In the genomic region with DNA sequence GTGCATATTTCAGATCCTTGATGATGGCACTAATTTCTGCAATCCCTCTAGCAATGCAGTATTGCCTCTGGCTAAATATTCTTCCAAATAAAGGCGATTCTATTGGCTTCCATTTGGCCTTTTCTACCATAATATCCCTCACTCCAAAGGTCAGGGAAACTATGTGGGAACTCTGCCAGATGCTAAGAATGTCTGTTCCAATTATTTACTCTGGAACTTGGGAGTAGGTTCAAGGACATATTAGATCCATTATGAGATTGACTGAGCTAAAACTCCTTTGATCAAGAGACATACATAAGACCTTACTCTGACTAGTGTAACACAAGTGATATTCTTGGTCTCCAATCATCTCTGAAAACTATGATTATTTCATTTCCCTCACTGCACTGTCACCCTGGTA, we compare ENCODE assay signal across 1 cellular context.
TF ChIP-seq lines count a peak whose summit lies in the region.

No MANE protein-coding gene starts in this region.

TF ChIP-seq in HepG2, 621 proteins besides CTCF, POLR2A, EP300 and RAD21 (continued from another document and continues in another):
- TF ChIP-seq, protein P1, sequence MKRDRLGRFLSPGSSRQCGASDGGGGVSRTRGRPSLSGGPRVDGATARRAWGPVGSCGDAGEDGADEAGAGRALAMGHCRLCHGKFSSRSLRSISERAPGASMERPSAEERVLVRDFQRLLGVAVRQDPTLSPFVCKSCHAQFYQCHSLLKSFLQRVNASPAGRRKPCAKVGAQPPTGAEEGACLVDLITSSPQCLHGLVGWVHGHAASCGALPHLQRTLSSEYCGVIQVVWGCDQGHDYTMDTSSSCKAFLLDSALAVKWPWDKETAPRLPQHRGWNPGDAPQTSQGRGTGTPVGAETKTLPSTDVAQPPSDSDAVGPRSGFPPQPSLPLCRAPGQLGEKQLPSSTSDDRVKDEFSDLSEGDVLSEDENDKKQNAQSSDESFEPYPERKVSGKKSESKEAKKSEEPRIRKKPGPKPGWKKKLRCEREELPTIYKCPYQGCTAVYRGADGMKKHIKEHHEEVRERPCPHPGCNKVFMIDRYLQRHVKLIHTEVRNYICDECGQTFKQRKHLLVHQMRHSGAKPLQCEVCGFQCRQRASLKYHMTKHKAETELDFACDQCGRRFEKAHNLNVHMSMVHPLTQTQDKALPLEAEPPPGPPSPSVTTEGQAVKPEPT (CRISPR knock-in tag; IDR thresholded peaks at IDR 0.05; ENCODE audit: low read depth) = no peak
- TF ChIP-seq XRCC5 (optimal IDR thresholded peaks at IDR 0.05; ENCODE audit: low read length) = no peak
- TF ChIP-seq PRDM10 (CRISPR knock-in tag; IDR thresholded peaks at IDR 0.05; ENCODE audit: low read depth) = no peak
- no peak for TF ChIP-seq FOSL1 (CRISPR knock-in tag; IDR thresholded peaks at IDR 0.05; ENCODE audit: borderline replicate concordance)
- TF ChIP-seq ZNF280D (CRISPR knock-in tag; IDR thresholded peaks at IDR 0.05) = peak; percentile 62; the same call in 1 of the 2 replicates
- no peak for TF ChIP-seq ATF4 (CRISPR knock-in tag; IDR thresholded peaks at IDR 0.05)
- no peak for TF ChIP-seq MTA1 (CRISPR knock-in tag; IDR thresholded peaks at IDR 0.05; ENCODE audit: borderline replicate concordance)
- TF ChIP-seq ZBTB20 (CRISPR knock-in tag; IDR thresholded peaks at IDR 0.05; ENCODE audit: borderline replicate concordance, low read depth) = no peak
- peak; percentile 91 for TF ChIP-seq PAXIP1 (CRISPR knock-in tag; conservative IDR thresholded peaks at IDR 0.05)
- TF ChIP-seq ZBTB8A (CRISPR knock-in tag; IDR thresholded peaks at IDR 0.05; ENCODE audit: borderline replicate concordance, low read depth) = no peak
- TF ChIP-seq, protein P2, sequence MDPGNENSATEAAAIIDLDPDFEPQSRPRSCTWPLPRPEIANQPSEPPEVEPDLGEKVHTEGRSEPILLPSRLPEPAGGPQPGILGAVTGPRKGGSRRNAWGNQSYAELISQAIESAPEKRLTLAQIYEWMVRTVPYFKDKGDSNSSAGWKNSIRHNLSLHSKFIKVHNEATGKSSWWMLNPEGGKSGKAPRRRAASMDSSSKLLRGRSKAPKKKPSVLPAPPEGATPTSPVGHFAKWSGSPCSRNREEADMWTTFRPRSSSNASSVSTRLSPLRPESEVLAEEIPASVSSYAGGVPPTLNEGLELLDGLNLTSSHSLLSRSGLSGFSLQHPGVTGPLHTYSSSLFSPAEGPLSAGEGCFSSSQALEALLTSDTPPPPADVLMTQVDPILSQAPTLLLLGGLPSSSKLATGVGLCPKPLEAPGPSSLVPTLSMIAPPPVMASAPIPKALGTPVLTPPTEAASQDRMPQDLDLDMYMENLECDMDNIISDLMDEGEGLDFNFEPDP (CRISPR knock-in tag; conservative IDR thresholded peaks at IDR 0.05) = no peak
- TF ChIP-seq RORA (CRISPR knock-in tag; IDR thresholded peaks at IDR 0.05) = no peak
- TF ChIP-seq HOXA5 (CRISPR knock-in tag; IDR thresholded peaks at IDR 0.05) = no peak
- peak; percentile 74 for TF ChIP-seq HDAC2 (CRISPR knock-in tag; IDR thresholded peaks at IDR 0.05)
- TF ChIP-seq ZNF609 (CRISPR knock-in tag; IDR thresholded peaks at IDR 0.05; ENCODE audit: borderline replicate concordance) = peak; percentile 60; the same call in 1 of the 2 replicates
- TF ChIP-seq TCF7 (IDR thresholded peaks at IDR 0.05; ENCODE audit: low read depth) = peak; percentile 79
- no peak for TF ChIP-seq MYC (CRISPR knock-in tag; IDR thresholded peaks at IDR 0.05; ENCODE audit: borderline replicate concordance)
- no peak for TF ChIP-seq REXO4 (CRISPR knock-in tag; IDR thresholded peaks at IDR 0.05; ENCODE audit: borderline replicate concordance)
- TF ChIP-seq ZIK1 (CRISPR knock-in tag; IDR thresholded peaks at IDR 0.05; ENCODE audit: borderline replicate concordance, low read depth) = no peak
- peak; percentile 95 for TF ChIP-seq TEAD3 (CRISPR knock-in tag; optimal IDR thresholded peaks at IDR 0.05; ENCODE audit: borderline replicate concordance)
- peak; percentile 99 for TF ChIP-seq ZNF644 (CRISPR knock-in tag; IDR thresholded peaks at IDR 0.05; ENCODE audit: low read depth)
- TF ChIP-seq GFI1 (CRISPR knock-in tag; IDR thresholded peaks at IDR 0.05; ENCODE audit: borderline replicate concordance) = peak; percentile 71
- 0 out of 2 replicates have a peak, but pooled peaks have one; percentile 41 for TF ChIP-seq ESRRA (CRISPR knock-in tag; IDR thresholded peaks at IDR 0.05; ENCODE audit: low read depth)
- TF ChIP-seq DNMT3B (CRISPR knock-in tag; conservative IDR thresholded peaks at IDR 0.05) = no peak
- TF ChIP-seq ZNF546 (CRISPR knock-in tag; conservative IDR thresholded peaks at IDR 0.05) = no peak
- TF ChIP-seq NR2C2 (CRISPR knock-in tag; IDR thresholded peaks at IDR 0.05; ENCODE audit: borderline replicate concordance) = peak; percentile 61; the same call in 1 of the 2 replicates
- no peak for TF ChIP-seq ZNF800 (CRISPR knock-in tag; IDR thresholded peaks at IDR 0.05)
- no peak for TF ChIP-seq ZSCAN9 (CRISPR knock-in tag; IDR thresholded peaks at IDR 0.05; ENCODE audit: borderline replicate concordance)
- TF ChIP-seq, protein P3, sequence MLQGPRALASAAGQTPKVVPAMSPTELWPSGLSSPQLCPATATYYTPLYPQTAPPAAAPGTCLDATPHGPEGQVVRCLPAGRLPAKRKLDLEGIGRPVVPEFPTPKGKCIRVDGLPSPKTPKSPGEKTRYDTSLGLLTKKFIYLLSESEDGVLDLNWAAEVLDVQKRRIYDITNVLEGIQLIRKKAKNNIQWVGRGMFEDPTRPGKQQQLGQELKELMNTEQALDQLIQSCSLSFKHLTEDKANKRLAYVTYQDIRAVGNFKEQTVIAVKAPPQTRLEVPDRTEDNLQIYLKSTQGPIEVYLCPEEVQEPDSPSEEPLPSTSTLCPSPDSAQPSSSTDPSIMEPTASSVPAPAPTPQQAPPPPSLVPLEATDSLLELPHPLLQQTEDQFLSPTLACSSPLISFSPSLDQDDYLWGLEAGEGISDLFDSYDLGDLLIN (CRISPR knock-in tag; IDR thresholded peaks at IDR 0.05; ENCODE audit: borderline replicate concordance) = no peak
